ENCODE assay signal across 8 cellular contexts in genomic region chr20:53900380-53900999, GRCh38.
DNase-seq lines count a peak whose midpoint lies in the region; TF ChIP-seq lines count a peak whose summit lies in the region.

No MANE protein-coding gene starts in this region.

- H3K27ac Mint-ChIP-seq in neural progenitor cell, result no peak overlapping the region

- intact Hi-C loops in posterior cingulate gyrus (cut with DNase I), result no loop called here

- peaks cover 38% of the 10 kb centered on the region for H3K4me1 Mint-ChIP-seq in neural progenitor cell

- H3K4me2 ChIP-seq in BLaER1 treated with 17β-estradiol and CSF1 and Interleukin-3, amounts not matched to agents 10 nM and 100 nM, result peak overlapping the region; percentile 42 to 93 (median 74)
- H3K4me2 ChIP-seq in neural progenitor cell, result peak overlapping the region; percentile 25

- H3K4me3 ChIP-seq in BLaER1 treated with 17β-estradiol and CSF1 and Interleukin-3, amounts not matched to agents 10 nM and 100 nM, result no peak overlapping the region
- H3K4me3 ChIP-seq in duodenal mucosa (ENCODE audit: low read depth in 1 of 2, low read length in 2 of 2) (peak overlapping the region in 1 of 2 donors; percentile 6), neural progenitor cell (no peak overlapping the region)

- H3K27me3 ChIP-seq in BLaER1 treated with 17β-estradiol and CSF1 and Interleukin-3, amounts not matched to agents 10 nM and 100 nM, result no peaks in the 10 kb centered on the region
- H3K27me3 ChIP-seq in duodenal mucosa (ENCODE audit: control insufficient read depth in 1 of 2, insufficient read depth in 2 of 2, low read length in 2 of 2), result no peaks in the 10 kb centered on the region
- no peaks in the 10 kb centered on the region for H3K27me3 ChIP-seq in neural progenitor cell

- H3K9me3 ChIP-seq in BLaER1 treated with 17β-estradiol and CSF1 and Interleukin-3, amounts not matched to agents 10 nM and 100 nM (replicated peaks in 1 of 11), result no peaks in the 10 kb centered on the region
- H3K9me3 ChIP-seq in duodenal mucosa (ENCODE audit: control insufficient read depth in 1 of 2, low read length in 2 of 2), result no peaks in the 10 kb centered on the region
- no peaks in the 10 kb centered on the region for H3K9me3 ChIP-seq in neural progenitor cell (ENCODE audit: low read depth)

- H4K20me1 ChIP-seq in BLaER1 treated with 17β-estradiol and CSF1 and Interleukin-3, amounts not matched to agents 10 nM and 100 nM, result no peaks in the 10 kb centered on the region
- no peaks in the 10 kb centered on the region for H4K20me1 ChIP-seq in neural progenitor cell (ENCODE audit: low read depth)

- H3K36me3 Mint-ChIP-seq in neural progenitor cell, result no peaks in the 10 kb centered on the region

- H3K27me3 Mint-ChIP-seq in neural progenitor cell (ENCODE audit: insufficient read depth, low read depth), result peaks cover 5% of the 10 kb centered on the region

- TF ChIP-seq CTCF in neural progenitor cell (IDR thresholded peaks at IDR 0.05), result no peak

- H3K36me3 ChIP-seq in BLaER1 treated with 17β-estradiol and CSF1 and Interleukin-3, amounts not matched to agents 10 nM and 100 nM, result no peaks in the 10 kb centered on the region
- no peaks in the 10 kb centered on the region for H3K36me3 ChIP-seq in duodenal mucosa (ENCODE audit: control insufficient read depth in 1 of 2, insufficient read depth in 2 of 2, low read length in 2 of 2)
- no peaks in the 10 kb centered on the region for H3K36me3 ChIP-seq in neural progenitor cell

- H3F3A ChIP-seq in neural progenitor cell (ENCODE audit: low read depth), result peaks cover 36% of the 10 kb centered on the region

- peak overlapping the region in 10 of 11 experiments; percentile 19 to 87 (median 80); a peak in 17 of 22 replicates for H3K27ac ChIP-seq in BLaER1 treated with 17β-estradiol and CSF1 and Interleukin-3, amounts not matched to agents 10 nM and 100 nM
- H3K27ac ChIP-seq in duodenal mucosa (ENCODE audit: low read depth, low read length), result peak overlapping the region; percentile 54
- no peak overlapping the region for H3K27ac ChIP-seq in neural progenitor cell

- no peak overlapping the region for H3K4me3 Mint-ChIP-seq in neural progenitor cell

- peaks cover 71 to 84% (median 80%) of the 10 kb centered on the region in 10 experiments for H3K4me1 ChIP-seq in BLaER1 treated with 17β-estradiol and CSF1 and Interleukin-3, amounts not matched to agents 10 nM and 100 nM
- peaks cover 35 to 48% of the 10 kb centered on the region in 2 donors for H3K4me1 ChIP-seq in duodenal mucosa (ENCODE audit: control insufficient read depth in 1 of 2, insufficient read depth in 2 of 2, low read length in 2 of 2)
- peaks cover 45% of the 10 kb centered on the region for H3K4me1 ChIP-seq in neural progenitor cell

- DNase-seq in NCI-H226, result peak; percentile 92
- DNase-seq in neural progenitor cell (ENCODE audit: low spot score), result no peak
- DNase-seq in posterior cingulate gyrus, result no peak
- DNase-seq in ecto neural progenitor cell (ENCODE audit: low spot score), result no peak
- no peak for DNase-seq in stimulated activated CD8-positive, alpha-beta memory T cell treated with anti-CD3 and anti-CD28 coated beads, Interleukin-4, amount 100 ng/mL, for 48 hours
- no peak for DNase-seq in putamen (ENCODE audit: low spot score)

- H3K79me2 ChIP-seq in neural progenitor cell (ENCODE audit: low read depth), result no peaks in the 10 kb centered on the region

- H3K9ac ChIP-seq in BLaER1 treated with 17β-estradiol and CSF1 and Interleukin-3, amounts not matched to agents 10 nM and 100 nM, result peak overlapping the region in 2 of 11 experiments; percentile 8 to 10; a peak in 2 of 22 replicates
- H3K9ac ChIP-seq in duodenal mucosa (ENCODE audit: low read depth in 1 of 2, low read length in 2 of 2), result no peak overlapping the region
- H3K9ac ChIP-seq in neural progenitor cell, result no peak overlapping the region

- H3K9me3 Mint-ChIP-seq in neural progenitor cell, result no peaks in the 10 kb centered on the region

- H2AFZ ChIP-seq in neural progenitor cell (replicated peaks), result no peak overlapping the region
